ENCODE assay signal across 8 cellular contexts in genomic region chr13:110559429-110559943, GRCh38. TPM values are rescaled to one million over a fixed set of nuclear protein-coding genes. Genes with fewer than 3 reads are reported as not detected.
DNase-seq lines count a peak whose midpoint lies in the region; ATAC-seq and TF ChIP-seq lines count a peak whose summit lies in the region.
"Had no signal": no experiment of that assay in that cellular context is flagged by ENCODE, and none has a peak within 500 bp of the region (broad histone marks: within the 10 kb centered on the region; RNA-seq: fewer than 3 reads in every experiment).

No MANE protein-coding gene starts in this region.

- peaks cover 0 to 65% (median 35%) of the 10 kb centered on the region in 4 donors for H3K4me1 ChIP-seq in tibial artery

- H3K9me3 ChIP-seq in tibial artery = no peaks in the 10 kb centered on the region

- intact Hi-C loops in tibial artery (cut with DNase I; ENCODE audit: low total_unique reads) = loop anchor here (10.0 kb wide), 1 partner anchor 55 kb away; no protein-coding TSS in a partner anchor

- no peak for TF ChIP-seq CTCF in LNCaP clone FGC (IDR thresholded peaks at IDR 0.05; ENCODE audit: control insufficient read depth, extremely low read depth, insufficient read depth)
- TF ChIP-seq CTCF in coronary artery (IDR thresholded peaks at IDR 0.05) = no peak
- TF ChIP-seq CTCF in tibial artery (IDR thresholded peaks at IDR 0.05) = peak in 1 of 2 experiments; percentile 18

- no peak for ATAC-seq in memory B cell (ENCODE audit: low read depth)
- ATAC-seq in GM18502 (IDR thresholded peaks at IDR 0.05; ENCODE audit: poor library complexity, unreplicated experiment) = no peak

- peak overlapping the region; percentile 97 for H3K27ac ChIP-seq in coronary artery
- H3K27ac ChIP-seq in tibial artery = peak overlapping the region; percentile 99

- peak overlapping the region; percentile 27 for H3K4me3 Mint-ChIP-seq in memory B cell

- no peaks in the 10 kb centered on the region for H3K27me3 ChIP-seq in tibial artery
- H3K27me3 ChIP-seq in H7 (ENCODE audit: control insufficient read depth, insufficient read depth, low read length) = no peaks in the 10 kb centered on the region; the same call in 1 of the 2 replicates

- H3K27ac Mint-ChIP-seq in memory B cell = peak overlapping the region; percentile 87

- peaks cover 5% of the 10 kb centered on the region for H3K9me3 Mint-ChIP-seq in memory B cell

- peaks cover 5% of the 10 kb centered on the region for H3K36me3 Mint-ChIP-seq in memory B cell

- H3K36me3 ChIP-seq in tibial artery = peaks cover 0 to 14% (median 8%) of the 10 kb centered on the region in 3 donors
- peaks cover 2% of the 10 kb centered on the region for H3K36me3 ChIP-seq in H7 (replicated peaks; ENCODE audit: control insufficient read depth, insufficient read depth, low read length)

- DNase-seq in LNCaP clone FGC (ENCODE audit: low read depth) (no peak), coronary artery (ENCODE audit: low spot score) (peak; percentile 84), memory B cell (ENCODE audit: low spot score in 2 of 2) (no peak), tibial artery (peak; percentile 55 to 80), H7 (no peak), SKM-1 (lab: John Stamatoyannopoulos, UW; ENCODE audit: unreplicated experiment) (no peak)
- DNase-seq: NCI-H2081 treated with DMSO at 0.1 percent for 48 hours had no signal

- H3K4me1 Mint-ChIP-seq in memory B cell = peaks cover 23% of the 10 kb centered on the region

- H3K4me3 ChIP-seq in LNCaP clone FGC (ENCODE audit: low read depth, low read length) (peak overlapping the region; percentile 60), coronary artery (peak overlapping the region; percentile 81), tibial artery (peak overlapping the region; percentile 95 to 98), H7 (ENCODE audit: insufficient read depth, low read depth, low read length) (no peak overlapping the region)

- H3K27me3 Mint-ChIP-seq in memory B cell = peaks cover 3% of the 10 kb centered on the region

RNA-seq across cellular contexts. Expression of gene RAB20, which starts 2.0 kb away (rescaled TPM):
- total RNA-seq in H7 (2014; rRNA removed; shearing (Covaris generic)) = 12.1 and 20.8 TPM in 2 replicates

RNA-seq across cellular contexts. Expression of gene NAXD, which starts 55.9 kb away (rescaled TPM):
- 21.0 and 22.8 TPM in 2 replicates for total RNA-seq in H7 (2014; rRNA removed; shearing (Covaris generic))

Comparison
In these comparisons a context has a peak if more than half of its experiments do, and no peak if none do; other contexts are left out.
1. DNase-seq: peak in coronary artery (single experiment) and tibial artery (2 of 2); none in LNCaP clone FGC (single experiment), memory B cell (0 of 2), H7 (single experiment) and SKM-1 (single experiment).